13 cellular contexts compared by ENCODE assay signal in genomic region chr11:57320719-57321387, GRCh38. TPM values are rescaled to one million over a fixed set of nuclear protein-coding genes. Genes with fewer than 3 reads are reported as not detected.
DNase-seq lines count a peak whose midpoint lies in the region; ATAC-seq, FAIRE-seq and TF ChIP-seq lines count a peak whose summit lies in the region.
"Had no signal": no experiment of that assay in that cellular context is flagged by ENCODE, and none has a peak within 500 bp of the region (broad histone marks: within the 10 kb centered on the region; RNA-seq: fewer than 3 reads in every experiment).

No MANE protein-coding gene starts in this region.

- peak overlapping the region; percentile 93 for H3K9ac ChIP-seq in keratinocyte (ENCODE audit: control insufficient read depth, extremely low read depth, insufficient read depth, low read length)
- H3K9ac ChIP-seq: parathyroid adenoma had no signal

- no peak for FAIRE-seq in keratinocyte (lab: Jason Lieb, UNC)
- FAIRE-seq: D721Med had no signal

- no peak overlapping the region for H2AFZ ChIP-seq in keratinocyte (ENCODE audit: control insufficient read depth, low read length)
- H2AFZ ChIP-seq: parathyroid adenoma had no signal

- in situ Hi-C loops in gastrocnemius medialis (cut with MboI; ENCODE audit: low sequenced_read_pairs in 4 of 4), result loop anchor here in 1 of 4 donors (10.0 kb wide), 1 partner anchor 174 kb away; no protein-coding TSS in a partner anchor

- no peaks in the 10 kb centered on the region for H3K9me3 Mint-ChIP-seq in Caco-2 (ENCODE audit: unreplicated experiment)
- no peaks in the 10 kb centered on the region for H3K9me3 Mint-ChIP-seq in activated T-helper 2 cell treated with anti-CD3 and anti-CD28 coated beads, Interferon-gamma antibody, Interleukin-2, Interleukin-4, amounts not matched to agents 10 μg/mL and 5 μg/mL and 100 μg/mL, durations not matched to agents 14 hours and 24 hours and 36 hours
- H3K9me3 Mint-ChIP-seq: central memory CD8-positive, alpha-beta T cell had no signal

- H3K4me2 ChIP-seq in keratinocyte (ENCODE audit: control insufficient read depth, extremely low read depth, insufficient read depth, low read depth, low read length), result peak overlapping the region; percentile 94

- H3K27me3 Mint-ChIP-seq in Caco-2 (ENCODE audit: insufficient read depth, unreplicated experiment), result no peaks in the 10 kb centered on the region
- H3K27me3 Mint-ChIP-seq in activated T-helper 2 cell treated with anti-CD3 and anti-CD28 coated beads, Interferon-gamma antibody, Interleukin-2, Interleukin-4, amounts not matched to agents 10 μg/mL and 5 μg/mL and 100 μg/mL, durations not matched to agents 14 hours and 24 hours and 36 hours (ENCODE audit: low read depth), result no peaks in the 10 kb centered on the region
- H3K27me3 Mint-ChIP-seq: central memory CD8-positive, alpha-beta T cell had no signal

- TF ChIP-seq CTCF in Caco-2 (IDR thresholded peaks at IDR 0.05; ENCODE audit: insufficient read depth in 1 of 2, low read depth in 1 of 2, low read length in 1 of 2, severe bottlenecking in 1 of 2, unreplicated experiment in 1 of 2) (peak in 1 of 2 experiments; percentile 18), ascending aorta (IDR thresholded peaks at IDR 0.05) (no peak), keratinocyte (optimal IDR thresholded peaks at IDR 0.05 in 1 of 3, IDR thresholded peaks at IDR 0.05 in 1 of 3, conservative IDR thresholded peaks at IDR 0.05 in 1 of 3; ENCODE audit: extremely low read depth in 1 of 3, insufficient read depth in 2 of 3, low read length in 3 of 3) (no peak), gastrocnemius medialis (IDR thresholded peaks at IDR 0.05 in 4 of 5, conservative IDR thresholded peaks at IDR 0.05 in 1 of 5) (no peak), testis (IDR thresholded peaks at IDR 0.05) (no peak)

- peaks cover 33% of the 10 kb centered on the region for H3K4me1 Mint-ChIP-seq in Caco-2 (ENCODE audit: low read depth, unreplicated experiment)
- peaks cover 22% of the 10 kb centered on the region for H3K4me1 Mint-ChIP-seq in activated T-helper 2 cell treated with anti-CD3 and anti-CD28 coated beads, Interferon-gamma antibody, Interleukin-2, Interleukin-4, amounts not matched to agents 10 μg/mL and 5 μg/mL and 100 μg/mL, durations not matched to agents 14 hours and 24 hours and 36 hours (ENCODE audit: low read depth)

- no TSS peak for BruUV-seq in Caco-2 (replicated peaks; lab: Mats Ljungman, UMichigan)

- H3K36me3 ChIP-seq in Caco-2 (ENCODE audit: control insufficient read depth, insufficient read depth, low read length) (peaks cover 6% of the 10 kb centered on the region), ascending aorta (peaks cover 42 to 48% of the 10 kb centered on the region in 2 donors), keratinocyte (ENCODE audit: control insufficient read depth in 2 of 2, extremely low read depth in 1 of 2, insufficient read depth in 2 of 2, low read length in 2 of 2) (peaks cover 26 to 40% of the 10 kb centered on the region in 2 experiments), gastrocnemius medialis (peaks cover 0 to 33% of the 10 kb centered on the region in 2 donors), testis (ENCODE audit: low read depth, missing control alignments) (no peaks in the 10 kb centered on the region)

- no peaks in the 10 kb centered on the region for H3K27me3 ChIP-seq in Caco-2 (replicated peaks; ENCODE audit: control insufficient read depth, insufficient read depth, low read length)
- H3K27me3 ChIP-seq in ascending aorta, result no peaks in the 10 kb centered on the region
- no peaks in the 10 kb centered on the region for H3K27me3 ChIP-seq in keratinocyte (ENCODE audit: control insufficient read depth, extremely low read depth, insufficient read depth, low read length)
- H3K27me3 ChIP-seq in gastrocnemius medialis, result no peaks in the 10 kb centered on the region
- H3K27me3 ChIP-seq in testis, result no peaks in the 10 kb centered on the region

- CTCF ChIA-PET in Caco-2 (lab: Charles Lee), result interaction anchor here (0.5 to 1.2 kb wide), 4 partner anchors 9 to 324 kb away, joined by 3 read pairs; no protein-coding TSS in a partner anchor

- intact Hi-C loops in Caco-2 (cut with micrococcal nuclease; ENCODE audit: unreplicated experiment) (no loop called here), ascending aorta (cut with DNase I) (loop anchor here (10.0 kb wide), 1 partner anchor 174 kb away; no protein-coding TSS in a partner anchor), gastrocnemius medialis (cut with DNase I; ENCODE audit: low total_unique reads) (loop anchor here (10.0 kb wide), 1 partner anchor 424 kb away; the partner anchor contains the start of gene SELENOH), testis (cut with DNase I; ENCODE audit: low total_unique reads) (no loop called here)
- intact Hi-C loops in activated T-helper 2 cell treated with anti-CD3 and anti-CD28 coated beads, Interferon-gamma antibody, Interleukin-2, Interleukin-4, amounts not matched to agents 10 μg/mL and 5 μg/mL and 100 μg/mL, durations not matched to agents 14 hours and 24 hours and 36 hours (cut with micrococcal nuclease), result no loop called here

- POLR2A ChIA-PET in Caco-2 (lab: Charles Lee), result interaction anchor here (0.6 to 1.3 kb wide), 3 partner anchors 9 to 44 kb away, joined by 3 to 9 read pairs (median 3); no protein-coding TSS in a partner anchor

- H3K4me3 ChIP-seq in Caco-2 (ENCODE audit: low read depth, low read length) (no peak overlapping the region), ascending aorta (peak overlapping the region; percentile 90 to 94), keratinocyte (ENCODE audit: control insufficient read depth in 2 of 3, extremely low read depth in 1 of 3, insufficient read depth in 2 of 3, low read depth in 1 of 3, low read length in 3 of 3) (peak overlapping the region; percentile 65 to 87 (median 74)), gastrocnemius medialis (peak overlapping the region in 2 of 4 donors; percentile 82 to 87), testis (no peak overlapping the region)

- no peaks in the 10 kb centered on the region for H3K9me3 ChIP-seq in Caco-2
- no peaks in the 10 kb centered on the region for H3K9me3 ChIP-seq in ascending aorta
- no peaks in the 10 kb centered on the region for H3K9me3 ChIP-seq in keratinocyte (ENCODE audit: control insufficient read depth, low read depth, low read length)
- no peaks in the 10 kb centered on the region for H3K9me3 ChIP-seq in gastrocnemius medialis
- H3K9me3 ChIP-seq in testis, result no peaks in the 10 kb centered on the region

- H3K27ac Mint-ChIP-seq in Caco-2 (ENCODE audit: unreplicated experiment), result peak overlapping the region; percentile 63
- H3K27ac Mint-ChIP-seq in activated T-helper 2 cell treated with anti-CD3 and anti-CD28 coated beads, Interferon-gamma antibody, Interleukin-2, Interleukin-4, amounts not matched to agents 10 μg/mL and 5 μg/mL and 100 μg/mL, durations not matched to agents 14 hours and 24 hours and 36 hours, result no peak overlapping the region

- peaks cover 2% of the 10 kb centered on the region for H3K9me1 ChIP-seq in keratinocyte (ENCODE audit: control insufficient read depth, extremely low read depth, insufficient read depth, low read length)

- peak overlapping the region; percentile 14 for H3K4me3 Mint-ChIP-seq in Caco-2 (ENCODE audit: unreplicated experiment)
- H3K4me3 Mint-ChIP-seq in activated T-helper 2 cell treated with anti-CD3 and anti-CD28 coated beads, Interferon-gamma antibody, Interleukin-2, Interleukin-4, amounts not matched to agents 10 μg/mL and 5 μg/mL and 100 μg/mL, durations not matched to agents 14 hours and 24 hours and 36 hours (ENCODE audit: low read depth), result no peak overlapping the region
- H3K4me3 Mint-ChIP-seq: central memory CD8-positive, alpha-beta T cell had no signal

- peaks cover 40% of the 10 kb centered on the region for H3K36me3 Mint-ChIP-seq in Caco-2 (ENCODE audit: insufficient read depth, unreplicated experiment)
- peaks cover 8% of the 10 kb centered on the region for H3K36me3 Mint-ChIP-seq in activated T-helper 2 cell treated with anti-CD3 and anti-CD28 coated beads, Interferon-gamma antibody, Interleukin-2, Interleukin-4, amounts not matched to agents 10 μg/mL and 5 μg/mL and 100 μg/mL, durations not matched to agents 14 hours and 24 hours and 36 hours (ENCODE audit: low read depth)

- dilution Hi-C loops in keratinocyte (cut with MboI; ENCODE audit: extremely low pct_ligation_motif_present, low sequenced_read_pairs), result no loop called here

- ATAC-seq in gastrocnemius medialis (no peak), GM21381 (IDR thresholded peaks at IDR 0.05; ENCODE audit: unreplicated experiment) (no peak), HG03025 (IDR thresholded peaks at IDR 0.05; ENCODE audit: low FRiP score, unreplicated experiment) (no peak)

- peak overlapping the region; percentile 94 to 98 for H3K27ac ChIP-seq in ascending aorta
- peak overlapping the region; percentile 94 for H3K27ac ChIP-seq in keratinocyte (ENCODE audit: control insufficient read depth, insufficient read depth, low read length)
- peak overlapping the region; percentile 95 to 99 (median 97) for H3K27ac ChIP-seq in gastrocnemius medialis
- peak overlapping the region in 1 of 2 donors; percentile 98 for H3K27ac ChIP-seq in testis

- H3K4me1 ChIP-seq in Caco-2 (peaks cover 44% of the 10 kb centered on the region), ascending aorta (peaks cover 12 to 47% of the 10 kb centered on the region in 2 donors), keratinocyte (ENCODE audit: control insufficient read depth, extremely low read depth, insufficient read depth, low read length) (peaks cover 51% of the 10 kb centered on the region), gastrocnemius medialis (peaks cover 65 to 77% of the 10 kb centered on the region in 2 donors), testis (peaks cover 57% of the 10 kb centered on the region)

- 57 to 65% methylated on average over 2 of the region's 2 CpGs for WGBS in testis, 2 donors

- DNase-seq in Caco-2 (peak in 1 of 2 experiments; percentile 61), ascending aorta (ENCODE audit: low spot score in 2 of 2) (no peak), keratinocyte (ENCODE audit: low read depth, low spot score) (no peak), gastrocnemius medialis (no peak), testis (no peak)
- no peak for DNase-seq in activated T-helper 2 cell treated with anti-CD3 and anti-CD28 coated beads, Interferon-gamma antibody, Interleukin-2, Interleukin-4, amounts not matched to agents 10 μg/mL and 5 μg/mL and 100 μg/mL, durations not matched to agents 14 hours and 24 hours and 36 hours (ENCODE audit: low spot score)
- DNase-seq: NCI-H526 treated with DMSO at 0.1 percent for 48 hours, T-helper 1 cell had no signal

- peaks cover 9% of the 10 kb centered on the region for H4K20me1 ChIP-seq in keratinocyte (ENCODE audit: control insufficient read depth, extremely low read depth, insufficient read depth, low read length)

- TF ChIP-seq POLR2A in gastrocnemius medialis (IDR thresholded peaks at IDR 0.05) (no peak), testis (IDR thresholded peaks at IDR 0.05) (no peak)

- peaks cover 61% of the 10 kb centered on the region for H3K79me2 ChIP-seq in keratinocyte (ENCODE audit: control insufficient read depth, insufficient read depth, low read length)

RNA-seq across cellular contexts. Expression of gene TNKS1BP1, which starts 3.9 kb away (rescaled TPM):
- 107 and 120 TPM in 2 replicates for total RNA-seq in Caco-2 (2022)
- total RNA-seq in ascending aorta, result 131 TPM
- polyA plus RNA-seq in keratinocyte, result 88.3 to 107 TPM (median 94.3 TPM) in 3 replicates
- 155 TPM for polyA plus RNA-seq in keratinocyte (2011; ENCODE audit: low read depth)
- polyA plus RNA-seq in keratinocyte (2011; cell fraction: cytosol; rRNA removed), result 73.8 and 93.4 TPM in 2 replicates
- polyA plus RNA-seq in keratinocyte (2011; cell fraction: nucleus; rRNA removed), result 419 and 507 TPM in 2 replicates
- polyA plus RNA-seq in keratinocyte (2012; ENCODE audit: low replicate concordance), result 200 and 415 TPM in 2 replicates
- 196 to 291 TPM (median 228 TPM) in 3 replicates for polyA minus RNA-seq in keratinocyte
- 155 TPM for polyA minus RNA-seq in keratinocyte (2011; cell fraction: cytosol; rRNA and poly(A)+ RNA removed)
- polyA minus RNA-seq in keratinocyte (2011; cell fraction: nucleus; rRNA and poly(A)+ RNA removed), result 200 and 236 TPM in 2 replicates
- 100 to 1,000 TPM in 3 of 4 donors, 10 to 100 TPM in 1; 98.5 to 165 (median 125) TPM for total RNA-seq in gastrocnemius medialis
- total RNA-seq in activated T-helper 2 cell treated with anti-CD3 and anti-CD28 coated beads, Interferon-gamma antibody, Interleukin-2, Interleukin-4, amounts not matched to agents 10 μg/mL and 5 μg/mL and 100 μg/mL, durations not matched to agents 14 hours and 24 hours and 36 hours, result 15.6 and 16.5 TPM in 2 replicates
- 10 to 100 TPM; 85.2 to 99.4 TPM for total RNA-seq in testis
- 62.3 TPM for polyA plus RNA-seq in testis (ENCODE audit: insufficient read depth, low read depth, low replicate concordance)

RNA-seq across cellular contexts. Expression of gene SSRP1, which starts 14.8 kb away (rescaled TPM):
- 206 and 212 TPM in 2 replicates for total RNA-seq in Caco-2 (2022)
- 110 TPM for total RNA-seq in ascending aorta
- 64.3 to 139 TPM (median 115 TPM) in 3 replicates for polyA plus RNA-seq in keratinocyte
- 80.2 TPM for polyA plus RNA-seq in keratinocyte (2011; ENCODE audit: low read depth)
- polyA plus RNA-seq in keratinocyte (2011; cell fraction: cytosol; rRNA removed), result 97.3 and 122 TPM in 2 replicates
- polyA plus RNA-seq in keratinocyte (2011; cell fraction: nucleus; rRNA removed), result 74.8 and 78.5 TPM in 2 replicates
- polyA plus RNA-seq in keratinocyte (2012; ENCODE audit: low replicate concordance), result 65.8 and 117 TPM in 2 replicates
- 102 to 159 TPM (median 129 TPM) in 3 replicates for polyA minus RNA-seq in keratinocyte
- 56.2 TPM for polyA minus RNA-seq in keratinocyte (2011; cell fraction: cytosol; rRNA and poly(A)+ RNA removed)
- polyA minus RNA-seq in keratinocyte (2011; cell fraction: nucleus; rRNA and poly(A)+ RNA removed), result 19.4 and 27.7 TPM in 2 replicates
- 100 to 1,000 TPM in 3 of 4 donors, 10 to 100 TPM in 1; 76.6 to 155 (median 137) TPM for total RNA-seq in gastrocnemius medialis
- total RNA-seq in activated T-helper 2 cell treated with anti-CD3 and anti-CD28 coated beads, Interferon-gamma antibody, Interleukin-2, Interleukin-4, amounts not matched to agents 10 μg/mL and 5 μg/mL and 100 μg/mL, durations not matched to agents 14 hours and 24 hours and 36 hours, result 214 and 218 TPM in 2 replicates
- total RNA-seq in testis, result 100 to 1,000 TPM in 1 of 2 donors, 10 to 100 TPM in 1; 89.1 to 111 TPM
- 104 TPM for polyA plus RNA-seq in testis (ENCODE audit: insufficient read depth, low read depth, low replicate concordance)

RNA-seq across cellular contexts. Expression of gene P2RX3, which starts 17.3 kb away (rescaled TPM):
- total RNA-seq in Caco-2 (2022) (not detected in 2 replicates), ascending aorta (not detected), gastrocnemius medialis (not detected), testis (1 to 10 TPM; 2.5 to 3.3 TPM)
- polyA plus RNA-seq in keratinocyte (not detected in 3 replicates), testis (ENCODE audit: insufficient read depth, low read depth, low replicate concordance) (8.5 TPM)
- not detected for polyA plus RNA-seq in keratinocyte (2011; ENCODE audit: low read depth)
- not detected in 2 replicates for polyA plus RNA-seq in keratinocyte (2011; cell fraction: cytosol; rRNA removed)
- polyA plus RNA-seq in keratinocyte (2011; cell fraction: nucleus; rRNA removed), result not detected in 2 replicates
- not detected in 2 replicates for polyA plus RNA-seq in keratinocyte (2012; ENCODE audit: low replicate concordance)
- not detected in 3 replicates for polyA minus RNA-seq in keratinocyte
- polyA minus RNA-seq in keratinocyte (2011; cell fraction: cytosol; rRNA and poly(A)+ RNA removed), result not detected
- polyA minus RNA-seq in keratinocyte (2011; cell fraction: nucleus; rRNA and poly(A)+ RNA removed), result not detected in 2 replicates
- total RNA-seq in activated T-helper 2 cell treated with anti-CD3 and anti-CD28 coated beads, Interferon-gamma antibody, Interleukin-2, Interleukin-4, amounts not matched to agents 10 μg/mL and 5 μg/mL and 100 μg/mL, durations not matched to agents 14 hours and 24 hours and 36 hours, result not detected in 2 replicates

Comparison
In these comparisons a context has a peak if more than half of its experiments do, and no peak if none do; other contexts are left out.
1. H3K4me3 ChIP-seq: peak in ascending aorta (2 of 2) and keratinocyte (3 of 3); none in Caco-2 (single experiment) and testis (0 of 2).
2. intact Hi-C loops: an anchor here in ascending aorta (10.0 kb wide) and gastrocnemius medialis (10.0 kb wide); none called in Caco-2, activated T-helper 2 cell treated with anti-CD3 and anti-CD28 coated beads, Interferon-gamma antibody, Interleukin-2, Interleukin-4, amounts not matched to agents 10 μg/mL and 5 μg/mL and 100 μg/mL, durations not matched to agents 14 hours and 24 hours and 36 hours and testis.